Comparison of ENCODE assay signal across 8 cellular contexts in genomic region chr17:69335018-69335417, GRCh38. TPM values are rescaled to one million over a fixed set of nuclear protein-coding genes. Genes with fewer than 3 reads are reported as not detected.
A peak's percentile ranks its signal among the peaks of the same experiment; 100 is the strongest.
DNase-seq lines count a peak whose midpoint lies in the region; ATAC-seq and TF ChIP-seq lines count a peak whose summit lies in the region.

No MANE protein-coding gene starts in this region.

- no peaks in the 10 kb centered on the region for H3K4me1 ChIP-seq in sigmoid colon

- no peak overlapping the region for H3K27ac ChIP-seq in sigmoid colon

- TF ChIP-seq POLR2A in sigmoid colon (IDR thresholded peaks at IDR 0.05) = no peak

- H3K27me3 Mint-ChIP-seq in progenitor cell of endocrine pancreas (no peaks in the 10 kb centered on the region), T-cell (peaks cover 14 to 17% of the 10 kb centered on the region in 2 donors)

- WGBS in sigmoid colon, 2 donors = 7 to 24% methylated on average over 2 of the region's 2 CpGs

- no peak overlapping the region for H3K4me3 Mint-ChIP-seq in progenitor cell of endocrine pancreas (ENCODE audit: low read depth)
- H3K4me3 Mint-ChIP-seq in T-cell = no peak overlapping the region

- DNase-seq in SIG-M5 treated with dmso at 0.1 percent for 504 hours (lab: John Stamatoyannopoulos, UW; ENCODE audit: unreplicated experiment) (peak; percentile 88), SIG-M5 (lab: John Stamatoyannopoulos, UW) (no peak), NAMALWA (ENCODE audit: low spot score) (peak; percentile 21), dermis blood vessel endothelial cell (peak; percentile 57), progenitor cell of endocrine pancreas (ENCODE audit: low spot score, unreplicated experiment) (no peak), T-cell (no peak), sigmoid colon (no peak)

- H3K36me3 Mint-ChIP-seq in progenitor cell of endocrine pancreas (ENCODE audit: insufficient read depth) (no peaks in the 10 kb centered on the region), T-cell (no peaks in the 10 kb centered on the region)

- H3K36me3 ChIP-seq in sigmoid colon = no peaks in the 10 kb centered on the region

- H3K27ac Mint-ChIP-seq in progenitor cell of endocrine pancreas (no peak overlapping the region), T-cell (no peak overlapping the region)

- intact Hi-C loops in sigmoid colon (cut with DNase I) = no loop called here

- no peak overlapping the region for H3K4me3 ChIP-seq in sigmoid colon

- CTCF ChIA-PET in T-cell (lab: Charles Lee) = interaction anchor here (0.6 to 0.9 kb wide), 6 partner anchors 8 to 843 kb away, joined by 3 to 10 read pairs (median 4); partner anchors contain the start of gene ABCA5 (in 1 of the 2)

- H3K4me1 Mint-ChIP-seq in progenitor cell of endocrine pancreas (ENCODE audit: low read depth) (peaks cover 2% of the 10 kb centered on the region), T-cell (peaks cover 0 to 3% (median 3%) of the 10 kb centered on the region in 3 donors)

- H3K9me3 Mint-ChIP-seq in progenitor cell of endocrine pancreas (ENCODE audit: low read depth) (peaks cover 9% of the 10 kb centered on the region), T-cell (peaks cover 0 to 3% (median 0%) of the 10 kb centered on the region in 3 donors)

- ATAC-seq in T-cell (replicated peaks in 1 of 4) = no peak
- no peak for ATAC-seq in GM21526 (IDR thresholded peaks at IDR 0.05; ENCODE audit: low FRiP score, unreplicated experiment)

- H3K9me3 ChIP-seq in sigmoid colon = no peaks in the 10 kb centered on the region

- TF ChIP-seq EP300 in sigmoid colon (IDR thresholded peaks at IDR 0.05) = no peak

- no peaks in the 10 kb centered on the region for H3K27me3 ChIP-seq in sigmoid colon

- TF ChIP-seq CTCF in progenitor cell of endocrine pancreas (IDR thresholded peaks at IDR 0.05; ENCODE audit: unreplicated experiment) = peak; percentile 47
- TF ChIP-seq CTCF in sigmoid colon (IDR thresholded peaks at IDR 0.05) = peak in 2 of 4 experiments; percentile 23

- POLR2A ChIA-PET in T-cell (lab: Charles Lee) = no interaction called here

RNA-seq across cellular contexts. Expression of gene ABCA5, which starts 8.1 kb away (rescaled TPM):
- total RNA-seq in dermis blood vessel endothelial cell (18.5 and 21.8 TPM in 2 replicates), progenitor cell of endocrine pancreas (10.9 and 12.7 TPM in 2 replicates), T-cell (10 to 100 TPM; 31.9 to 45.2 (median 42.7) TPM), sigmoid colon (10 to 100 TPM; 19.3 to 23.5 (median 21.4) TPM)
- 10 to 100 TPM in 1 of 3 donors, 1 to 10 TPM in 2; 2.5 to 14.9 (median 6.0) TPM for polyA plus RNA-seq in sigmoid colon

Comparison
In these comparisons a context has a peak if more than half of its experiments do, and no peak if none do; other contexts are left out.
1. DNase-seq: peak in SIG-M5 treated with dmso at 0.1 percent for 504 hours (single experiment), NAMALWA (single experiment) and dermis blood vessel endothelial cell (single experiment); none in SIG-M5 (single experiment), progenitor cell of endocrine pancreas (single experiment), T-cell (0 of 34) and sigmoid colon (single experiment).